Comparison of ENCODE assay signal across 30 cellular contexts in the genomic region with DNA sequence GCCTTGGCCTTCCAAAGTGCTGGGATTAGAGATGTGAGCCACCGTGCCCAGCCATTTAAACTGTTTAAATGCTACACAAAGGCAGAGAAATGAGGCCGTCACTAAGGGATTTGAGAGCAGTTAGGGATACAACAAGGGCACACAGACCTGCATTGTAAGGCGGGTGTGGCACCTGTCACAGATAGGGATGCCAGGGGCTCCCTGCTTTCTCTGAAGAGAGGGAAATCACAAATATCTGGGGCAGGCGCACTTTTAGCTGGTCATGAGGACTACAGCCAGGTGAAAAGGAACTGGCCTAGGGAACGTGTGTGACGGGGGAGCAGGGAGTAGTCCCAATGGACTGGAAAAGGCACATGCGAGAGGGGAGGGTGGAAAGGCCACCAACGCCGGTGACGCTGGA. TPM values are rescaled to one million over a fixed set of nuclear protein-coding genes. Genes with fewer than 3 reads are reported as not detected.
A peak's percentile ranks its signal among the peaks of the same experiment; 100 is the strongest.
DNase-seq lines count a peak whose midpoint lies in the region; ATAC-seq, FAIRE-seq and TF ChIP-seq lines count a peak whose summit lies in the region.
"Had no signal": no experiment of that assay in that cellular context is flagged by ENCODE, and none has a peak within 500 bp of the region (broad histone marks: within the 10 kb centered on the region; RNA-seq: fewer than 3 reads in every experiment).

No MANE protein-coding gene starts in this region.

- FAIRE-seq in astrocyte (lab: Jason Lieb, UNC) = no peak
- FAIRE-seq: frontal cortex had no signal

- H3K4me3 ChIP-seq in astrocyte (ENCODE audit: insufficient read depth, low read depth, low read length) (no peak overlapping the region), skeletal muscle tissue (ENCODE audit: low read length in 3 of 3) (no peak overlapping the region)
- H3K4me3 ChIP-seq: esophagus squamous epithelium, HAP-1, testis, uterus had no signal

- H2AFZ ChIP-seq in astrocyte (ENCODE audit: low read depth, low read length) = no peak overlapping the region

- H3K4me3 Mint-ChIP-seq in HFFc6 (no peak overlapping the region), astrocyte (ENCODE audit: unreplicated experiment) (peak overlapping the region; percentile 21), glutamatergic neuron (ENCODE audit: unreplicated experiment) (no peak overlapping the region)
- H3K4me3 Mint-ChIP-seq: activated CD4-positive, alpha-beta memory T cell treated with anti-CD3 and anti-CD28 coated beads, Interleukin-2, amount 10 ng/mL, durations not matched to agents 7 days and 5 days; activated naive CD8-positive, alpha-beta T cell; endodermal cell; immature natural killer cell; T-helper 1 cell treated with Interleukin-12 subunit alpha and Interleukin-12 subunit beta and Interleukin-4 antibody, amounts not matched to agents 30 μg/mL and 1 μg/mL, for 36 hours had no signal

- H3K27me3 Mint-ChIP-seq in HFFc6 (ENCODE audit: insufficient read depth) (peaks cover 5% of the 10 kb centered on the region), astrocyte (ENCODE audit: low read depth, unreplicated experiment) (no peaks in the 10 kb centered on the region), glutamatergic neuron (ENCODE audit: unreplicated experiment) (peaks cover 7% of the 10 kb centered on the region)
- H3K27me3 Mint-ChIP-seq: activated CD4-positive, alpha-beta memory T cell treated with anti-CD3 and anti-CD28 coated beads, Interleukin-2, amount 10 ng/mL, durations not matched to agents 7 days and 5 days; activated naive CD8-positive, alpha-beta T cell had no signal

- H3K27ac Mint-ChIP-seq in HFFc6 (peak overlapping the region; percentile 76), astrocyte (ENCODE audit: unreplicated experiment) (peak overlapping the region; percentile 75), glutamatergic neuron (ENCODE audit: unreplicated experiment) (peak overlapping the region; percentile 53)
- H3K27ac Mint-ChIP-seq: activated CD4-positive, alpha-beta memory T cell treated with anti-CD3 and anti-CD28 coated beads, Interleukin-2, amount 10 ng/mL, durations not matched to agents 7 days and 5 days; activated naive CD8-positive, alpha-beta T cell; endodermal cell; T-helper 1 cell treated with Interleukin-12 subunit alpha and Interleukin-12 subunit beta and Interleukin-4 antibody, amounts not matched to agents 30 μg/mL and 1 μg/mL, for 36 hours had no signal

- H3K79me2 ChIP-seq in astrocyte (ENCODE audit: insufficient read depth, low read length) = peaks cover 87% of the 10 kb centered on the region

- peaks cover 18% of the 10 kb centered on the region for H4K20me1 ChIP-seq in astrocyte (ENCODE audit: insufficient read depth, low read length)

- H3K27ac ChIP-seq in astrocyte (ENCODE audit: low read depth, low read length) = no peak overlapping the region
- peak overlapping the region; percentile 52 for H3K27ac ChIP-seq in skeletal muscle tissue (ENCODE audit: low read depth, low read length)
- H3K27ac ChIP-seq: C4-2B, testis had no signal

- DNase-seq in HFFc6 (no peak), astrocyte (ENCODE audit: low read depth) (no peak), glutamatergic neuron (no peak)
- DNase-seq: activated CD4-positive, alpha-beta memory T cell treated with anti-CD3 and anti-CD28 coated beads, Interleukin-2, amount 10 ng/mL, durations not matched to agents 7 days and 5 days; activated CD4-positive, alpha-beta T cell treated with anti-CD3 and anti-CD28 coated beads for 1 hour; activated CD8-positive, alpha-beta memory T cell treated with anti-CD3 and anti-CD28 coated beads, Interleukin-2, amount 50 U/mL, for 48 hours; Calu3; DMS79 treated with DMSO at 0.1 percent for 48 hours; endodermal cell; esophagus squamous epithelium; hypothalamus; immature natural killer cell; Kasumi-1; mesenchymal stem cell; NCI-H1694; SK-N-SH; stimulated activated CD4-positive, alpha-beta T cell treated with anti-CD3 and anti-CD28 coated beads, Interleukin-2, amount 100 ng/mL, for 48 hours; testis; uterus had no signal

- ATAC-seq in HG03280 (IDR thresholded peaks at IDR 0.05; ENCODE audit: unreplicated experiment) (no peak), GM18517 (IDR thresholded peaks at IDR 0.05; ENCODE audit: unreplicated experiment) (no peak), GM21515 (IDR thresholded peaks at IDR 0.05; ENCODE audit: unreplicated experiment) (no peak)

- peaks cover 64% of the 10 kb centered on the region for H3K36me3 ChIP-seq in astrocyte (ENCODE audit: insufficient read depth, low read length)
- peaks cover 15 to 26% (median 19%) of the 10 kb centered on the region in 3 donors for H3K36me3 ChIP-seq in skeletal muscle tissue (ENCODE audit: control insufficient read depth in 3 of 3, insufficient read depth in 3 of 3, low read length in 3 of 3)
- H3K36me3 ChIP-seq: uterus had no signal

- H3K9me3 ChIP-seq in astrocyte (ENCODE audit: insufficient read depth, low read depth, low read length) (no peaks in the 10 kb centered on the region), skeletal muscle tissue (ENCODE audit: control insufficient read depth in 3 of 3, low read length in 3 of 3) (no peaks in the 10 kb centered on the region)
- H3K9me3 ChIP-seq: esophagus squamous epithelium, HAP-1, SK-N-SH, testis, uterus had no signal

- peaks cover 18% of the 10 kb centered on the region for H3K4me1 ChIP-seq in astrocyte (ENCODE audit: insufficient read depth, low read length)
- H3K4me1 ChIP-seq in skeletal muscle tissue (ENCODE audit: control insufficient read depth in 3 of 3, insufficient read depth in 3 of 3, low read length in 3 of 3) = peaks cover 40 to 69% (median 59%) of the 10 kb centered on the region in 3 donors
- H3K4me1 ChIP-seq: HAP-1, uterus had no signal

- H3K27me3 ChIP-seq in astrocyte (ENCODE audit: insufficient read depth, low read length) = no peaks in the 10 kb centered on the region
- H3K27me3 ChIP-seq in skeletal muscle tissue (ENCODE audit: control insufficient read depth in 3 of 3, insufficient read depth in 3 of 3, low read length in 3 of 3) = no peaks in the 10 kb centered on the region
- H3K27me3 ChIP-seq: esophagus squamous epithelium, testis, uterus had no signal

- TF ChIP-seq CTCF in HFFc6 (IDR thresholded peaks at IDR 0.05) = no peak
- no peak for TF ChIP-seq CTCF in astrocyte (IDR thresholded peaks at IDR 0.05; ENCODE audit: insufficient read depth, low read depth, low read length)
- TF ChIP-seq CTCF in glutamatergic neuron (IDR thresholded peaks at IDR 0.05; ENCODE audit: partially characterized antibody, unreplicated experiment) = no peak

- H3K4me2 ChIP-seq in astrocyte (ENCODE audit: low read length) = no peak overlapping the region
- H3K4me2 ChIP-seq: SK-N-SH had no signal

- no peaks in the 10 kb centered on the region for H3K9me3 Mint-ChIP-seq in HFFc6
- peaks cover 2% of the 10 kb centered on the region for H3K9me3 Mint-ChIP-seq in astrocyte (ENCODE audit: unreplicated experiment)
- peaks cover 10% of the 10 kb centered on the region for H3K9me3 Mint-ChIP-seq in glutamatergic neuron (ENCODE audit: unreplicated experiment)
- H3K9me3 Mint-ChIP-seq: activated CD4-positive, alpha-beta memory T cell treated with anti-CD3 and anti-CD28 coated beads, Interleukin-2, amount 10 ng/mL, durations not matched to agents 7 days and 5 days; immature natural killer cell; T-helper 1 cell treated with Interleukin-12 subunit alpha and Interleukin-12 subunit beta and Interleukin-4 antibody, amounts not matched to agents 30 μg/mL and 1 μg/mL, for 36 hours had no signal

- H3K4me1 Mint-ChIP-seq in HFFc6 (ENCODE audit: low read depth) (peaks cover 64% of the 10 kb centered on the region), astrocyte (ENCODE audit: low read depth, unreplicated experiment) (peaks cover 26% of the 10 kb centered on the region), glutamatergic neuron (ENCODE audit: low read depth, unreplicated experiment) (peaks cover 37% of the 10 kb centered on the region)
- H3K4me1 Mint-ChIP-seq: endodermal cell had no signal

- H3K9ac ChIP-seq in astrocyte (ENCODE audit: low read length) (no peak overlapping the region), skeletal muscle tissue (ENCODE audit: low read depth in 1 of 3, low read length in 3 of 3) (peak overlapping the region; percentile 21 to 68 (median 23))
- H3K9ac ChIP-seq: SK-N-SH had no signal

- H3K36me3 Mint-ChIP-seq in HFFc6 (ENCODE audit: low read depth) (peaks cover 65% of the 10 kb centered on the region), astrocyte (ENCODE audit: low read depth, unreplicated experiment) (peaks cover 57% of the 10 kb centered on the region), glutamatergic neuron (ENCODE audit: unreplicated experiment) (peaks cover 17% of the 10 kb centered on the region)

RNA-seq across cellular contexts. Expression of gene SSH1, which starts 9.7 kb away (rescaled TPM):
- 10 to 100 TPM; 75.8 to 96.2 (median 79.1) TPM for total RNA-seq in HFFc6 (2021; fragmentation: NEBNext Ultra II Directional; extraction: Animal tissue kit (Norgen Biotek cat#: 25700))
- total RNA-seq in astrocyte = 64.6 and 75.9 TPM in 2 replicates
- 28.2 TPM for total RNA-seq in glutamatergic neuron (ENCODE audit: unreplicated experiment)
- total RNA-seq in skeletal muscle tissue = 11.0 TPM

RNA-seq across cellular contexts. Expression of gene DAO, which starts 32.2 kb away (rescaled TPM):
- not detected for total RNA-seq in HFFc6 (2021; fragmentation: NEBNext Ultra II Directional; extraction: Animal tissue kit (Norgen Biotek cat#: 25700))
- total RNA-seq in astrocyte (not detected in 2 replicates), glutamatergic neuron (ENCODE audit: unreplicated experiment) (not detected), skeletal muscle tissue (not detected)
- total RNA-seq: activated CD4-positive, alpha-beta memory T cell treated with anti-CD3 and anti-CD28 coated beads, Interleukin-2, amount 10 ng/mL, durations not matched to agents 7 days and 5 days; Calu3; endodermal cell; esophagus squamous epithelium; frontal cortex; NCI-H460; OCI-LY7; uterus had no signal
